Comparison of ENCODE assay signal across 1 cellular context in the genomic region with DNA sequence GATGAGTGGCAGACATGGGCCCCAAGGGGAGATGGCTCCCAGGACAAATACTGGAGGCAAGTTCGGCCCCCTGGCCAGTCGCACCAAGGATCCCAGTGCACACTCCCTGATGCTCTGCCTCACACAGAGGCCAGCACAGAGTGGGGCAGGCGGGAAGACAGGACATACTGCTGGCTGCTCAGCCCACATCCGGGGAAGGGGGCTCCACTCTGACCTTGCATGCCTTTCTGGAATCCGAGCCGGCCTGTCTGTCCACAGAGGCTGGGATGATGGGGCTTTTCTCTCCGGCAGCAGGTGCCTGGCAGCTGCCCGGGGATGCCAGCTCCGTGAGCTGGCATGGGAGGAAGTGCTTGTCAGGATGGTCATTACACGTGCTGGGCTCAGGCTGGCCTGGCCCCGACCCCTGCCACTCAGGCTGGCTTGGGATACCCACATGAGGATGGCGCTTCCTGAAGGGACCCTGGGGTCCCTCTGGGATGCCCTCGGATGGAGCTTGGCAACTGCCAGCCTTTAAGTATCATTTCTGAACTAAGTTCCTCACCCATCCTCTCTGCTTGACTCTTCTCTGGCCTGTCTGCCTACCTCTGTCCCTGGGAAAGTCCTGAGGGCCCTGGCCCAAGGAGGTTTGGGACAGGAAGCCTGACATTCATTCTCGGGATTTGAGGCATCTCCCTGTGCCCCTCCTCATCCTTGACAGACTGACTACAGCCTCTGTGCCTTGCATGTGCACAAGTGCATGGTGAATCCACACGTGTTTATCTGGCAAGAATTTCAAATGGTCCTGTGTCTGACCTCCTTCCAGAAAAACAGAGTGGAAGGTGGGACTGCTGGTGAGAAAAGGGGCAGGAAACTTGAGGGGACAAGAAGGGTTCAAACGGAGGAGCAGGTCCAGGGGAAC.
TF ChIP-seq lines count a peak whose summit lies in the region.

No MANE protein-coding gene starts in this region.

TF ChIP-seq in GM23338, 12 proteins besides CTCF, POLR2A, EP300 and RAD21 (continued from another document):
- TF ChIP-seq, protein P1, sequence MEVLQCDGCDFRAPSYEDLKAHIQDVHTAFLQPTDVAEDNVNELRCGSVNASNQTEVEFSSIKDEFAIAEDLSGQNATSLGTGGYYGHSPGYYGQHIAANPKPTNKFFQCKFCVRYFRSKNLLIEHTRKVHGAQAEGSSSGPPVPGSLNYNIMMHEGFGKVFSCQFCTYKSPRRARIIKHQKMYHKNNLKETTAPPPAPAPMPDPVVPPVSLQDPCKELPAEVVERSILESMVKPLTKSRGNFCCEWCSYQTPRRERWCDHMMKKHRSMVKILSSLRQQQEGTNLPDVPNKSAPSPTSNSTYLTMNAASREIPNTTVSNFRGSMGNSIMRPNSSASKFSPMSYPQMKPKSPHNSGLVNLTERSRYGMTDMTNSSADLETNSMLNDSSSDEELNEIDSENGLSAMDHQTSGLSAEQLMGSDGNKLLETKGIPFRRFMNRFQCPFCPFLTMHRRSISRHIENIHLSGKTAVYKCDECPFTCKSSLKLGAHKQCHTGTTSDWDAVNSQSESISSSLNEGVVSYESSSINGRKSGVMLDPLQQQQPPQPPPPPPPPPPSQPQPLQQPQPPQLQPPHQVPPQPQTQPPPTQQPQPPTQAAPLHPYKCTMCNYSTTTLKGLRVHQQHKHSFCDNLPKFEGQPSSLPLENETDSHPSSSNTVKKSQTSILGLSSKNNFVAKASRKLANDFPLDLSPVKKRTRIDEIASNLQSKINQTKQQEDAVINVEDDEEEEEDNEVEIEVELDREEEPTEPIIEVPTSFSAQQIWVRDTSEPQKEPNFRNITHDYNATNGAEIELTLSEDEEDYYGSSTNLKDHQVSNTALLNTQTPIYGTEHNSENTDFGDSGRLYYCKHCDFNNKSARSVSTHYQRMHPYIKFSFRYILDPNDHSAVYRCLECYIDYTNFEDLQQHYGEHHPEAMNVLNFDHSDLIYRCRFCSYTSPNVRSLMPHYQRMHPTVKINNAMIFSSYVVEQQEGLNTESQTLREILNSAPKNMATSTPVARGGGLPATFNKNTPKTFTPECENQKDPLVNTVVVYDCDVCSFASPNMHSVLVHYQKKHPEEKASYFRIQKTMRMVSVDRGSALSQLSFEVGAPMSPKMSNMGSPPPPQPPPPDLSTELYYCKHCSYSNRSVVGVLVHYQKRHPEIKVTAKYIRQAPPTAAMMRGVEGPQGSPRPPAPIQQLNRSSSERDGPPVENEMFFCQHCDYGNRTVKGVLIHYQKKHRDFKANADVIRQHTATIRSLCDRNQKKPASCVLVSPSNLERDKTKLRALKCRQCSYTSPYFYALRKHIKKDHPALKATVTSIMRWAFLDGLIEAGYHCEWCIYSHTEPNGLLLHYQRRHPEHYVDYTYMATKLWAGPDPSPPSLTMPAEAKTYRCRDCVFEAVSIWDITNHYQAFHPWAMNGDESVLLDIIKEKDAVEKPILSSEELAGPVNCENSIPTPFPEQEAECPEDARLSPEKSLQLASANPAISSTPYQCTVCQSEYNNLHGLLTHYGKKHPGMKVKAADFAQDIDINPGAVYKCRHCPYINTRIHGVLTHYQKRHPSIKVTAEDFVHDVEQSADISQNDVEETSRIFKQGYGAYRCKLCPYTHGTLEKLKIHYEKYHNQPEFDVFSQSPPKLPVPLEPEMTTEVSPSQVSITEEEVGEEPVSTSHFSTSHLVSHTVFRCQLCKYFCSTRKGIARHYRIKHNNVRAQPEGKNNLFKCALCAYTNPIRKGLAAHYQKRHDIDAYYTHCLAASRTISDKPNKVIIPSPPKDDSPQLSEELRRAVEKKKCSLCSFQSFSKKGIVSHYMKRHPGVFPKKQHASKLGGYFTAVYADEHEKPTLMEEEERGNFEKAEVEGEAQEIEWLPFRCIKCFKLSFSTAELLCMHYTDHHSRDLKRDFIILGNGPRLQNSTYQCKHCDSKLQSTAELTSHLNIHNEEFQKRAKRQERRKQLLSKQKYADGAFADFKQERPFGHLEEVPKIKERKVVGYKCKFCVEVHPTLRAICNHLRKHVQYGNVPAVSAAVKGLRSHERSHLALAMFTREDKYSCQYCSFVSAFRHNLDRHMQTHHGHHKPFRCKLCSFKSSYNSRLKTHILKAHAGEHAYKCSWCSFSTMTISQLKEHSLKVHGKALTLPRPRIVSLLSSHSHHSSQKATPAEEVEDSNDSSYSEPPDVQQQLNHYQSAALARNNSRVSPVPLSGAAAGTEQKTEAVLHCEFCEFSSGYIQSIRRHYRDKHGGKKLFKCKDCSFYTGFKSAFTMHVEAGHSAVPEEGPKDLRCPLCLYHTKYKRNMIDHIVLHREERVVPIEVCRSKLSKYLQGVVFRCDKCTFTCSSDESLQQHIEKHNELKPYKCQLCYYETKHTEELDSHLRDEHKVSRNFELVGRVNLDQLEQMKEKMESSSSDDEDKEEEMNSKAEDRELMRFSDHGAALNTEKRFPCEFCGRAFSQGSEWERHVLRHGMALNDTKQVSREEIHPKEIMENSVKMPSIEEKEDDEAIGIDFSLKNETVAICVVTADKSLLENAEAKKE (CRISPR knock-in tag; IDR thresholded peaks at IDR 0.05) = no peak
